1 cellular context compared by ENCODE assay signal in the genomic region with DNA sequence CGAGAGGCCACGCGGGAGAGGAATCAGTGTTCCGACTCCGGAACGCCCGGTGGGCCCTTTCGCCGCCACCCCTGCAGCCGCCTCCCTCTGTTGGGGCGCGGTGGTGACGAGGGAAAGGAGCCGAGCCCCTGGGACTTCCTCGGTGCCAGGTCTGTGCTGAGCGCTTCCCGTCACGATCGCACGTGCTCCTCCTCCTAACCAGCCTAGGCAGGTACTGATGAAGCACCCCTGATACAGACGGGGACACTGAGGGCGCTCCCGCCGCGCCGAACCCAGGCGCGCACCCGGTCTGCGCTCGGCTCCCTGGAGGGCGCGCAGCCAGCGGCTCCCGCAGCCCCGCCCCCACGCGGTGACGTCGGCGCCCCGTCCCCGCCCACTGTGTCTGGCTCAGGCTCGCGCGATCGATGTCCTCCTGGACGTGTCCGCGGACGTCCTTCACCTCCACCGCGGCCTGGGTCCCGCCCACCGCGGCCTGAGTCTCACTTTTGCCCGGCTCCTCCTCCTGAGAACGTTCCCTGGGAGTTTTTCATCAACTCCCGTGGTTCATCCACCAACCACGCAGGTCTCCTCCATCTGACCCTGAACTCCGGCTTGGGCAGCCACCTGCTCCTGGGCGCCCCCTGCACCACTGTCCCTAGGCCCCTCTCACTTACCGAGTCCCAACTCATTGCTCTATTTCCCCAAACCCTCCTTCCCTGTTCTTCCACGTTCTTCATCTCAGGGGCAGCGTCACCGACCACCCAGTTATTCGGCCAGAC.
TF ChIP-seq lines count a peak whose summit lies in the region.

No MANE protein-coding gene starts in this region.

TF ChIP-seq in SK-N-SH treated with all-trans-retinoic acid at 6 μM for 48 hours, 23 proteins besides CTCF, POLR2A, EP300 and RAD21:
- TF ChIP-seq POU6F1 (CRISPR knock-in tag; IDR thresholded peaks at IDR 0.05; ENCODE audit: borderline replicate concordance, low read depth) (no peak), ZFP3 (CRISPR knock-in tag; IDR thresholded peaks at IDR 0.05) (no peak), ISL1 (CRISPR knock-in tag; IDR thresholded peaks at IDR 0.05) (no peak), SNAI2 (CRISPR knock-in tag; IDR thresholded peaks at IDR 0.05) (no peak), CSRNP3 (CRISPR knock-in tag; IDR thresholded peaks at IDR 0.05) (no peak), RARB (CRISPR knock-in tag; IDR thresholded peaks at IDR 0.05) (no peak), ZC3H10 (CRISPR knock-in tag; IDR thresholded peaks at IDR 0.05) (no peak), ARNTL (CRISPR knock-in tag; IDR thresholded peaks at IDR 0.05; ENCODE audit: borderline replicate concordance, low read depth) (no peak)
